Comparison of ENCODE assay signal across 22 cellular contexts in the genomic region with DNA sequence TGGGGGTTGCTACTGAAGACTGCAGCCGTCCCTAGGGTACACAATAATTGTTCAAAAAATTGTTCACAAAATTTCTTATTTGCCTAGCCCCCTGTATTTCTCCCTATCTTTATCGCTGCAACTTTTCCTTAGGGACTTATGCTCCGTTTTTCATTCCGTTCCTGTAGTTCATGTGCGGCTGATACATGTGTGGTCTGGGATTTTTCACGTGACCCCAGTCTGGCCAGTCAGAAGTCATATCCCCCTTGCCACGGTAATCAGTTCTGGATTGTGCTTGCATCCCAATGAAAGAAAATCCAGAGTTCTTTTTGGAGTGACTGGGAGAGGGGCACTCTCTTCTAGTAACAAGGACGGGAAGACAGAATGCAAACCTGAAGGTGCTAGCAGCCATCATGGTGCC.
DNase-seq lines count a peak whose midpoint lies in the region; ATAC-seq and TF ChIP-seq lines count a peak whose summit lies in the region.
"Had no signal": no experiment of that assay in that cellular context is flagged by ENCODE, and none has a peak within 500 bp of the region (broad histone marks: within the 10 kb centered on the region; RNA-seq: fewer than 3 reads in every experiment).

No MANE protein-coding gene starts in this region.

- H2AK5ac ChIP-seq in mesendoderm (ENCODE audit: low read length), result no peak overlapping the region
- H2AK5ac ChIP-seq in trophoblast cell (ENCODE audit: low read length), result no peak overlapping the region

- H2BK12ac ChIP-seq in trophoblast cell (ENCODE audit: low read length), result peak overlapping the region; percentile 93

- H3K27me3 ChIP-seq in left ventricle myocardium inferior (ENCODE audit: low read depth) (no peaks in the 10 kb centered on the region), right cardiac atrium (ENCODE audit: control insufficient read depth, insufficient read depth) (no peaks in the 10 kb centered on the region), mesendoderm (ENCODE audit: insufficient read depth, low read length, poor library complexity) (no peaks in the 10 kb centered on the region), trophoblast cell (ENCODE audit: insufficient read depth, low read length) (no peaks in the 10 kb centered on the region)
- H3K27me3 ChIP-seq: BE2C, BLaER1 had no signal

- no peak overlapping the region for H3K23ac ChIP-seq in mesendoderm (ENCODE audit: low read length)
- H3K23ac ChIP-seq in trophoblast cell (ENCODE audit: low read length), result no peak overlapping the region

- H2BK5ac ChIP-seq in mesendoderm (ENCODE audit: low read length), result no peak overlapping the region
- H2BK5ac ChIP-seq in trophoblast cell (ENCODE audit: low read depth, low read length, poor library complexity), result peak overlapping the region; percentile 75

- H2BK120ac ChIP-seq in mesendoderm (ENCODE audit: low read depth, low read length), result no peak overlapping the region
- peak overlapping the region; percentile 38 for H2BK120ac ChIP-seq in trophoblast cell (ENCODE audit: insufficient read depth, low read length, poor library complexity)

- intact Hi-C loops in left ventricle myocardium inferior (cut with micrococcal nuclease) (no loop called here), right cardiac atrium (cut with DNase I) (no loop called here)

- no peak overlapping the region for H2AFZ ChIP-seq in trophoblast cell (ENCODE audit: insufficient read depth, low read length, poor library complexity)

- H4K8ac ChIP-seq in mesendoderm (ENCODE audit: low read depth, low read length), result no peak overlapping the region
- H4K8ac ChIP-seq in trophoblast cell (ENCODE audit: low read depth, low read length), result no peak overlapping the region

- 73% methylated on average over 8 of the region's 8 CpGs for WGBS in right cardiac atrium
- no CpG with 5 or more reads among the region's 8 CpGs for WGBS in mesendoderm (ENCODE audit: extremely low coverage, insufficient coverage, low lambda C conversion rate)
- no CpG with 5 or more reads among the region's 8 CpGs for WGBS in trophoblast cell (ENCODE audit: extremely low coverage, insufficient coverage, insufficient read length)

- peak overlapping the region; percentile 46 for H3K14ac ChIP-seq in trophoblast cell (ENCODE audit: low read length)

- peak overlapping the region; percentile 4 for H3K27ac ChIP-seq in left ventricle myocardium inferior (replicated peaks)
- no peak overlapping the region for H3K27ac ChIP-seq in right cardiac atrium (ENCODE audit: low read length)
- H3K27ac ChIP-seq in mesendoderm (ENCODE audit: low read depth, low read length), result no peak overlapping the region
- H3K27ac ChIP-seq in trophoblast cell (ENCODE audit: low read depth, low read length), result peak overlapping the region; percentile 73
- H3K27ac ChIP-seq: BLaER1 had no signal

- no peak for DNase-seq in left ventricle myocardium inferior
- DNase-seq in right cardiac atrium, result no peak
- DNase-seq in mesendoderm, result no peak
- no peak for DNase-seq in trophoblast cell
- DNase-seq: 8988T; ACHN; BE2C; C1 segment of cervical spinal cord; CD4-positive, alpha-beta memory T cell; CD4-positive, CD25-positive, alpha-beta regulatory T cell; CD8-positive, alpha-beta memory T cell; COR-L47; DMS 273 treated with DMSO at 0.1 percent for 48 hours; DMS153; DMS53; DMS79; DND-41; EL; GDM1 had no signal

- H3K79me1 ChIP-seq in mesendoderm (ENCODE audit: low read length) (no peaks in the 10 kb centered on the region), trophoblast cell (ENCODE audit: low read length) (peaks cover 5% of the 10 kb centered on the region)

- no peak for TF ChIP-seq CTCF in left ventricle myocardium inferior (IDR thresholded peaks at IDR 0.05; ENCODE audit: borderline replicate concordance)

- no peak overlapping the region for H4K5ac ChIP-seq in mesendoderm (ENCODE audit: low read length)

- no peak overlapping the region for H3K4me2 ChIP-seq in mesendoderm (ENCODE audit: low read length)
- H3K4me2 ChIP-seq in trophoblast cell (ENCODE audit: low read length), result no peak overlapping the region
- H3K4me2 ChIP-seq: BLaER1 had no signal

- H3K79me2 ChIP-seq in mesendoderm (ENCODE audit: control insufficient read depth, insufficient read depth, low read length) (no peaks in the 10 kb centered on the region), trophoblast cell (ENCODE audit: control insufficient read depth, insufficient read depth, low read length, poor library complexity) (no peaks in the 10 kb centered on the region)

- ATAC-seq in right cardiac atrium (no peak), GM21529 (IDR thresholded peaks at IDR 0.05; ENCODE audit: unreplicated experiment) (no peak)
- ATAC-seq: GM12878 had no signal

- no peaks in the 10 kb centered on the region for H3K4me1 ChIP-seq in left ventricle myocardium inferior
- H3K4me1 ChIP-seq in right cardiac atrium (ENCODE audit: control insufficient read depth, insufficient read depth, low read length), result no peaks in the 10 kb centered on the region
- H3K4me1 ChIP-seq in mesendoderm (ENCODE audit: control insufficient read depth, low read depth, low read length), result no peaks in the 10 kb centered on the region
- peaks cover 8 to 9% of the 10 kb centered on the region in 2 experiments for H3K4me1 ChIP-seq in trophoblast cell (ENCODE audit: control insufficient read depth in 1 of 2, insufficient read depth in 2 of 2, low read length in 2 of 2)
- H3K4me1 ChIP-seq: BE2C, BLaER1 had no signal

- H3K56ac ChIP-seq in mesendoderm (ENCODE audit: low read length), result peak overlapping the region; percentile 30

- H3K4me3 ChIP-seq in left ventricle myocardium inferior (no peak overlapping the region), right cardiac atrium (ENCODE audit: low read length) (no peak overlapping the region), mesendoderm (ENCODE audit: low read length) (no peak overlapping the region), trophoblast cell (ENCODE audit: low read depth, low read length) (no peak overlapping the region)
- H3K4me3 ChIP-seq: BLaER1, GM12878 had no signal

- peak overlapping the region; percentile 59 for H4K91ac ChIP-seq in trophoblast cell (ENCODE audit: low read depth, low read length)

- H3K4ac ChIP-seq in mesendoderm (ENCODE audit: low read depth, low read length) (no peak overlapping the region), trophoblast cell (ENCODE audit: low read depth, low read length) (no peak overlapping the region)

- peaks cover 14% of the 10 kb centered on the region for H3K9me3 ChIP-seq in left ventricle myocardium inferior (replicated peaks)
- H3K9me3 ChIP-seq in right cardiac atrium (ENCODE audit: control insufficient read depth, low read length), result no peaks in the 10 kb centered on the region
- no peaks in the 10 kb centered on the region for H3K9me3 ChIP-seq in trophoblast cell (ENCODE audit: insufficient read depth, low read depth, low read length)
- H3K9me3 ChIP-seq: BE2C had no signal

- H3K36me3 ChIP-seq in left ventricle myocardium inferior, result no peaks in the 10 kb centered on the region
- H3K36me3 ChIP-seq in mesendoderm (ENCODE audit: control insufficient read depth, insufficient read depth, low read length), result no peaks in the 10 kb centered on the region
- H3K36me3 ChIP-seq in trophoblast cell (ENCODE audit: control insufficient read depth in 1 of 2, insufficient read depth in 2 of 2, low read length in 2 of 2), result no peaks in the 10 kb centered on the region
- H3K36me3 ChIP-seq: BE2C, BLaER1 had no signal

- H4K12ac ChIP-seq in trophoblast cell (ENCODE audit: low read depth, low read length), result no peak overlapping the region

- H3K18ac ChIP-seq in mesendoderm (ENCODE audit: low read length) (no peak overlapping the region), trophoblast cell (ENCODE audit: low read length) (no peak overlapping the region)

- H3K9ac ChIP-seq in mesendoderm (ENCODE audit: low read length), result no peak overlapping the region
- H3K9ac ChIP-seq in trophoblast cell (ENCODE audit: low read length), result no peak overlapping the region
- H3K9ac ChIP-seq: BLaER1 had no signal

- no peak overlapping the region for H2BK15ac ChIP-seq in mesendoderm (replicated peaks; ENCODE audit: low read depth)

Comparison
In these comparisons a context has a peak if more than half of its experiments do, and no peak if none do; other contexts are left out.
1. H3K27ac ChIP-seq: peak in left ventricle myocardium inferior (single experiment) and trophoblast cell (single experiment); none in right cardiac atrium (single experiment) and mesendoderm (single experiment).